ENCODE assay signal across 8 cellular contexts in the genomic region with DNA sequence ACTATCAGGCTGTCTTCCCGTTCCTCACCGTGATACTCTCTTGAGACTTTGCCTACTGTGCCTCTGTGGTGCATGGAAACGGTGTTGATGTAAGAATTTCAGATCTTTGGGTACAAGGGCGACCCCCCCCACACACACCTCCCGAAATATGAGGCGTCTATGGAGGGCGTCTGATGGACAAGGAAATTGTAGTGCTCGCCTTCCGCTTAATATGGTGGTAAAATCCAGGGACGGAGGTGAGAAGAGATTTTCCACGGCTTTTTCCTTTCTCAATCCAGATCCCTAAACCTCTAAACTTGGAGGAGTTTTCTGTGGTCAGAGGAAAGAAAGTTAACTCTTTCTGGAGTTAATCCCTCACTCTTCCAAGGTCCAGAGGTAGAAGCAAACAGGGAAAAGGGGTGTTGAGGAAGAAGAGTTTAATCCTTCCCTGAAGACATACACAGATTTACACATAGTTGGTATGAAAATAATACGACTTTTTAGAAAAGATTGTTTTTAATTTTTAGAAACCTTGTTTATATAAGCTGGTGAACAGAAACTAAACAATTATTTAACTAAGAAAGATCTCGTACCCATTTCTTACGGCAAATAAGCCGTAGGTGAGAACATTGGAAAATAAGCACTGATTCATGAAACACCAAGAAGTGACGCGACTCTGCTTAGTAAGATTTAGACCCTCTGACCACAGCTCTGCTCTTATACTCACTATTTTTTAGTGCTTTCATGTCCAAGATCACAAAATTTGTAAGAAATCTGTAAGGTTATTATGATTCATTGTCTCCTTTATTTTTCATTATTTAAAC. TPM values are rescaled to one million over a fixed set of nuclear protein-coding genes. Genes with fewer than 3 reads are reported as not detected.
DNase-seq lines count a peak whose midpoint lies in the region; ATAC-seq and TF ChIP-seq lines count a peak whose summit lies in the region.

No MANE protein-coding gene starts in this region.

- H3K27me3 ChIP-seq in KMS-11 (ENCODE audit: insufficient read depth, low read depth) (no peaks in the 10 kb centered on the region), mammary epithelial cell (ENCODE audit: insufficient read depth, low read length) (no peaks in the 10 kb centered on the region), mesendoderm (ENCODE audit: insufficient read depth, low read length, poor library complexity) (no peaks in the 10 kb centered on the region)

- H3K4ac ChIP-seq in mesendoderm (ENCODE audit: low read depth, low read length), result no peak overlapping the region

- no peaks in the 10 kb centered on the region for H3K9me3 ChIP-seq in mammary epithelial cell (replicated peaks; ENCODE audit: insufficient read depth, low read length)

- TF ChIP-seq CTCF in KMS-11 (conservative IDR thresholded peaks at IDR 0.05; ENCODE audit: low read depth, low read length) (no peak), mammary epithelial cell (conservative IDR thresholded peaks at IDR 0.05 in 1 of 2, IDR thresholded peaks at IDR 0.05 in 1 of 2; ENCODE audit: extremely low read depth in 1 of 2, insufficient read depth in 1 of 2, low read depth in 1 of 2, low read length in 2 of 2) (no peak), CD14-positive monocyte (IDR thresholded peaks at IDR 0.05) (no peak)

- no peak overlapping the region for H3K4me3 ChIP-seq in KMS-11 (IDR thresholded peaks at IDR 0.05; ENCODE audit: insufficient read depth, low read depth, low read length)
- H3K4me3 ChIP-seq in mammary epithelial cell (replicated peaks in 1 of 3; ENCODE audit: insufficient read depth in 1 of 3, low read depth in 2 of 3, low read length in 3 of 3), result peak overlapping the region; percentile 50 to 69 (median 67)
- H3K4me3 ChIP-seq in mesendoderm (ENCODE audit: low read length), result peak overlapping the region; percentile 56

- H2BK120ac ChIP-seq in mesendoderm (ENCODE audit: low read depth, low read length), result peak overlapping the region; percentile 74

- BruUV-seq in mammary epithelial cell (replicated peaks; lab: Mats Ljungman, UMichigan), result no TSS peak

- peak overlapping the region; percentile 96 for H3K56ac ChIP-seq in mesendoderm (ENCODE audit: low read length)

- H2AK5ac ChIP-seq in mesendoderm (ENCODE audit: low read length), result no peak overlapping the region

- in situ Hi-C loops in mammary epithelial cell (cut with MboI; ENCODE audit: low sequenced_read_pairs in 2 of 2), result loop anchor here in 1 of 2 donors (5.0 to 25.0 kb wide), 2 partner anchors 68 to 152 kb away; a partner anchor contains a TSS

- no peaks in the 10 kb centered on the region for H3K9me3 Mint-ChIP-seq in CD14-positive monocyte

- no peaks in the 10 kb centered on the region for H3K27me3 Mint-ChIP-seq in CD14-positive monocyte (ENCODE audit: low read depth in 3 of 3)

- H4K8ac ChIP-seq in mesendoderm (ENCODE audit: low read depth, low read length), result no peak overlapping the region

- H3K27ac Mint-ChIP-seq in CD14-positive monocyte, result no peak overlapping the region

- H3K4me2 ChIP-seq in KMS-11 (peak overlapping the region; percentile 53), mammary epithelial cell (ENCODE audit: insufficient read depth, low read depth, low read length) (peak overlapping the region; percentile 77), mesendoderm (ENCODE audit: low read length) (peak overlapping the region; percentile 19)

- H3K36me3 ChIP-seq in KMS-11 (ENCODE audit: insufficient read depth) (no peaks in the 10 kb centered on the region), mammary epithelial cell (ENCODE audit: insufficient read depth, low read length) (no peaks in the 10 kb centered on the region), mesendoderm (ENCODE audit: control insufficient read depth, insufficient read depth, low read length) (no peaks in the 10 kb centered on the region)

- DNase-seq in activated CD4-positive, alpha-beta T cell treated with anti-CD3 and anti-CD28 coated beads, Interleukin-2, amount 50 U/mL, for 1 hour, result peak; percentile 27
- DNase-seq in activated CD4-positive, alpha-beta T cell treated with anti-CD3 and anti-CD28 coated beads for 4 hours, result no peak
- no peak for DNase-seq in mammary epithelial cell
- no peak for DNase-seq in mesendoderm
- DNase-seq in CD14-positive monocyte (ENCODE audit: low spot score), result no peak

- dilution Hi-C loops in mammary epithelial cell (cut with HindIII; ENCODE audit: low sequenced_read_pairs), result no loop called here

- no peak overlapping the region for H3K23ac ChIP-seq in mesendoderm (ENCODE audit: low read length)

- no peaks in the 10 kb centered on the region for H3K36me3 Mint-ChIP-seq in CD14-positive monocyte

- CTCF ChIA-PET in mammary epithelial cell (lab: Charles Lee; ENCODE audit: low non-redundant PET), result no interaction called here

- H3K79me2 ChIP-seq in KMS-11 (ENCODE audit: insufficient read depth, low read depth) (no peaks in the 10 kb centered on the region), mammary epithelial cell (ENCODE audit: insufficient read depth, low read length) (no peaks in the 10 kb centered on the region), mesendoderm (ENCODE audit: control insufficient read depth, insufficient read depth, low read length) (no peaks in the 10 kb centered on the region)

- H4K20me1 ChIP-seq in KMS-11 (ENCODE audit: insufficient read depth) (no peaks in the 10 kb centered on the region), mammary epithelial cell (ENCODE audit: insufficient read depth, low read length) (no peaks in the 10 kb centered on the region)

- no peak overlapping the region for H2BK15ac ChIP-seq in mesendoderm (replicated peaks; ENCODE audit: low read depth)

- H3K4me3 Mint-ChIP-seq in CD14-positive monocyte, result no peak overlapping the region

- H2AFZ ChIP-seq in KMS-11 (ENCODE audit: low read depth) (peak overlapping the region; percentile 44; the same call in 1 of the 2 replicates), mammary epithelial cell (ENCODE audit: low read depth, low read length) (peak overlapping the region; percentile 97)

- peaks cover 21% of the 10 kb centered on the region for H3K4me1 Mint-ChIP-seq in CD14-positive monocyte

- peak overlapping the region; percentile 64 for H3K18ac ChIP-seq in mesendoderm (ENCODE audit: low read length)

- no peak overlapping the region for H4K5ac ChIP-seq in mesendoderm (ENCODE audit: low read length)

- H3K9ac ChIP-seq in KMS-11, result no peak overlapping the region
- H3K9ac ChIP-seq in mammary epithelial cell (ENCODE audit: insufficient read depth, low read length), result peak overlapping the region; percentile 84
- peak overlapping the region; percentile 84 for H3K9ac ChIP-seq in mesendoderm (ENCODE audit: low read length)

- no peak overlapping the region for H3K27ac ChIP-seq in KMS-11
- H3K27ac ChIP-seq in mammary epithelial cell (ENCODE audit: insufficient read depth, low read depth, low read length), result peak overlapping the region; percentile 73
- peak overlapping the region; percentile 34 for H3K27ac ChIP-seq in mesendoderm (ENCODE audit: low read depth, low read length)

- intact Hi-C loops in mammary epithelial cell (cut with micrococcal nuclease), result loop anchor here (5.0 kb wide), 2 partner anchors 358 to 483 kb away; a partner anchor contains a TSS
- intact Hi-C loops in CD14-positive monocyte (cut with micrococcal nuclease), result loop anchor here in 1 of 2 donors (5.0 to 10.0 kb wide), 3 partner anchors 171 to 272 kb away; a partner anchor contains a TSS

- 8% methylated on average over 17 of the region's 17 CpGs for WGBS in mammary epithelial cell (ENCODE audit: low coverage, missing lambda C conversion rate)
- no CpG with 5 or more reads among the region's 17 CpGs for WGBS in mesendoderm (ENCODE audit: extremely low coverage, insufficient coverage, low lambda C conversion rate)

- H3K79me1 ChIP-seq in mesendoderm (ENCODE audit: low read length), result no peaks in the 10 kb centered on the region

- H3K4me1 ChIP-seq in KMS-11 (ENCODE audit: low read depth, poor library complexity, severe bottlenecking), result peaks cover 38% of the 10 kb centered on the region
- peaks cover 14% of the 10 kb centered on the region for H3K4me1 ChIP-seq in mammary epithelial cell (ENCODE audit: insufficient read depth, low read length)
- H3K4me1 ChIP-seq in mesendoderm (ENCODE audit: control insufficient read depth, low read depth, low read length), result peaks cover 9% of the 10 kb centered on the region

- ATAC-seq in HG03108 (IDR thresholded peaks at IDR 0.05; ENCODE audit: unreplicated experiment) (no peak), HG03280 (IDR thresholded peaks at IDR 0.05; ENCODE audit: unreplicated experiment) (no peak)

- no peak overlapping the region for H2BK5ac ChIP-seq in mesendoderm (ENCODE audit: low read length)

RNA-seq across cellular contexts. Expression of a gene that starts 23.1 kb away (rescaled TPM):
- total RNA-seq in mammary epithelial cell, result not detected
- not detected for polyA plus RNA-seq in mammary epithelial cell
- polyA minus RNA-seq in mammary epithelial cell, result not detected
- polyA plus RNA-seq in mesendoderm (2013, experiment 1 of 2), result not detected
- not detected for polyA plus RNA-seq in mesendoderm (2013, experiment 2 of 2)
- polyA plus RNA-seq in CD14-positive monocyte, result not detected

RNA-seq across cellular contexts. Expression of a gene that starts 26.4 kb away (rescaled TPM):
- total RNA-seq in mammary epithelial cell, result not detected
- polyA plus RNA-seq in mammary epithelial cell, result not detected
- not detected for polyA minus RNA-seq in mammary epithelial cell
- polyA plus RNA-seq in mesendoderm (2013, experiment 1 of 2), result not detected
- polyA plus RNA-seq in mesendoderm (2013, experiment 2 of 2), result not detected
- polyA plus RNA-seq in CD14-positive monocyte, result not detected

RNA-seq across cellular contexts. Expression of a gene that starts 27.3 kb away (rescaled TPM):
- total RNA-seq in mammary epithelial cell, result not detected
- polyA plus RNA-seq in mammary epithelial cell (not detected), CD14-positive monocyte (not detected)
- polyA minus RNA-seq in mammary epithelial cell, result not detected
- polyA plus RNA-seq in mesendoderm (2013, experiment 1 of 2), result not detected
- not detected for polyA plus RNA-seq in mesendoderm (2013, experiment 2 of 2)

RNA-seq across cellular contexts. Expression of a gene that starts 53.4 kb away (rescaled TPM):
- not detected for total RNA-seq in mammary epithelial cell
- polyA plus RNA-seq in mammary epithelial cell (not detected), CD14-positive monocyte (not detected)
- not detected for polyA minus RNA-seq in mammary epithelial cell
- polyA plus RNA-seq in mesendoderm (2013, experiment 1 of 2), result 0.04 TPM
- polyA plus RNA-seq in mesendoderm (2013, experiment 2 of 2), result not detected

Comparison
In these comparisons a context has a peak if more than half of its experiments do, and no peak if none do; other contexts are left out.
1. H3K4me2 ChIP-seq: peak in every context shown above with its lines; median percentile 77 in mammary epithelial cell; 53 in KMS-11; 19 in mesendoderm.